In genomic region chr7:13989944-13990295, GRCh38 we compare ENCODE assay signal across 9 cellular contexts. TPM values are rescaled to one million over a fixed set of nuclear protein-coding genes. Genes with fewer than 3 reads are reported as not detected.
A peak's percentile ranks its signal among the peaks of the same experiment; 100 is the strongest.
DNase-seq lines count a peak whose midpoint lies in the region; ATAC-seq and TF ChIP-seq lines count a peak whose summit lies in the region.
"Had no signal": no experiment of that assay in that cellular context is flagged by ENCODE, and none has a peak within 500 bp of the region (broad histone marks: within the 10 kb centered on the region; RNA-seq: fewer than 3 reads in every experiment).

No MANE protein-coding gene starts in this region.

- peaks cover 0 to 3% (median 0%) of the 10 kb centered on the region in 7 donors for H3K9me3 Mint-ChIP-seq in CD4-positive, CD25-positive, alpha-beta regulatory T cell
- peaks cover 2% of the 10 kb centered on the region for H3K9me3 Mint-ChIP-seq in glutamatergic neuron (ENCODE audit: unreplicated experiment)
- H3K9me3 Mint-ChIP-seq: activated naive CD4-positive, alpha-beta T cell treated with anti-CD3 and anti-CD28 coated beads, Interleukin-2, amount 50 U/mL, for 24 hours had no signal

- TF ChIP-seq CTCF in esophagus squamous epithelium (IDR thresholded peaks at IDR 0.05) (no peak), omental fat pad (IDR thresholded peaks at IDR 0.05) (no peak), GM13977 (IDR thresholded peaks at IDR 0.05; ENCODE audit: extremely low read depth, insufficient read depth, missing control alignments) (no peak), glutamatergic neuron (IDR thresholded peaks at IDR 0.05; ENCODE audit: partially characterized antibody, unreplicated experiment) (no peak)

- H3K4me3 Mint-ChIP-seq in CD4-positive, CD25-positive, alpha-beta regulatory T cell = no peak overlapping the region
- no peak overlapping the region for H3K4me3 Mint-ChIP-seq in glutamatergic neuron (ENCODE audit: unreplicated experiment)
- H3K4me3 Mint-ChIP-seq: activated naive CD4-positive, alpha-beta T cell treated with anti-CD3 and anti-CD28 coated beads, Interleukin-2, amount 50 U/mL, for 24 hours had no signal

- intact Hi-C loops in esophagus squamous epithelium (cut with DNase I) = no loop called here

- no peak for DNase-seq in CD4-positive, CD25-positive, alpha-beta regulatory T cell
- DNase-seq in NCI-H748 (lab: John Stamatoyannopoulos, UW; ENCODE audit: unreplicated experiment) (peak; percentile 64), esophagus squamous epithelium (lab: John Stamatoyannopoulos, UW) (no peak), omental fat pad (ENCODE audit: low spot score) (no peak), GM13977 (ENCODE audit: low spot score) (no peak), glutamatergic neuron (no peak), ecto neural progenitor cell (ENCODE audit: low spot score) (no peak), COLO668 (lab: John Stamatoyannopoulos, UW; ENCODE audit: unreplicated experiment) (no peak)

- no peak overlapping the region for H3K27ac ChIP-seq in CD4-positive, CD25-positive, alpha-beta regulatory T cell (ENCODE audit: insufficient read depth, low read length, poor library complexity, severe bottlenecking)
- H3K27ac ChIP-seq in esophagus squamous epithelium = peak overlapping the region; percentile 68 to 90 (median 88)

- TF ChIP-seq POLR2A in esophagus squamous epithelium (IDR thresholded peaks at IDR 0.05) = no peak

- H3K36me3 ChIP-seq in CD4-positive, CD25-positive, alpha-beta regulatory T cell (ENCODE audit: control insufficient read depth, insufficient read depth, low read length) = no peaks in the 10 kb centered on the region
- no peaks in the 10 kb centered on the region for H3K36me3 ChIP-seq in esophagus squamous epithelium

- 2 to 5% methylated on average over 12 of the region's 13 CpGs for WGBS in esophagus squamous epithelium, 2 donors

- H3K4me1 Mint-ChIP-seq in CD4-positive, CD25-positive, alpha-beta regulatory T cell = no peaks in the 10 kb centered on the region
- peaks cover 7% of the 10 kb centered on the region for H3K4me1 Mint-ChIP-seq in glutamatergic neuron (ENCODE audit: low read depth, unreplicated experiment)
- H3K4me1 Mint-ChIP-seq: activated naive CD4-positive, alpha-beta T cell treated with anti-CD3 and anti-CD28 coated beads, Interleukin-2, amount 50 U/mL, for 24 hours had no signal

- H3K27me3 Mint-ChIP-seq in CD4-positive, CD25-positive, alpha-beta regulatory T cell = peaks cover 9% of the 10 kb centered on the region
- no peaks in the 10 kb centered on the region for H3K27me3 Mint-ChIP-seq in glutamatergic neuron (ENCODE audit: unreplicated experiment)

- peaks cover 6% of the 10 kb centered on the region for H3K27me3 ChIP-seq in CD4-positive, CD25-positive, alpha-beta regulatory T cell (ENCODE audit: control insufficient read depth, insufficient read depth, low read length)
- no peaks in the 10 kb centered on the region for H3K27me3 ChIP-seq in esophagus squamous epithelium

- no peak for ATAC-seq in CD4-positive, CD25-positive, alpha-beta regulatory T cell (ENCODE audit: low read depth in 2 of 2)
- peak; percentile 34 for ATAC-seq in omental fat pad (ENCODE audit: low FRiP score)

- H3K27ac Mint-ChIP-seq in CD4-positive, CD25-positive, alpha-beta regulatory T cell = no peak overlapping the region
- H3K27ac Mint-ChIP-seq in glutamatergic neuron (ENCODE audit: unreplicated experiment) = no peak overlapping the region
- H3K27ac Mint-ChIP-seq: activated naive CD4-positive, alpha-beta T cell treated with anti-CD3 and anti-CD28 coated beads, Interleukin-2, amount 50 U/mL, for 24 hours had no signal

- in situ Hi-C loops in GM13977 (cut with MboI; ENCODE audit: low pct_unique_long_range_greater_than_20kb, low sequenced_read_pairs, unreplicated experiment) = no loop called here

- no peaks in the 10 kb centered on the region for H3K9me3 ChIP-seq in CD4-positive, CD25-positive, alpha-beta regulatory T cell (ENCODE audit: control insufficient read depth in 2 of 2, low read length in 2 of 2)
- no peaks in the 10 kb centered on the region for H3K9me3 ChIP-seq in esophagus squamous epithelium

- no peaks in the 10 kb centered on the region for H3K36me3 Mint-ChIP-seq in CD4-positive, CD25-positive, alpha-beta regulatory T cell
- no peaks in the 10 kb centered on the region for H3K36me3 Mint-ChIP-seq in glutamatergic neuron (ENCODE audit: unreplicated experiment)
- H3K36me3 Mint-ChIP-seq: activated naive CD4-positive, alpha-beta T cell treated with anti-CD3 and anti-CD28 coated beads, Interleukin-2, amount 50 U/mL, for 24 hours had no signal

- H3K4me1 ChIP-seq in CD4-positive, CD25-positive, alpha-beta regulatory T cell (ENCODE audit: control insufficient read depth, insufficient read depth, low read length, poor library complexity, severe bottlenecking) = peaks cover 19% of the 10 kb centered on the region
- peaks cover 0 to 35% (median 0%) of the 10 kb centered on the region in 3 donors for H3K4me1 ChIP-seq in esophagus squamous epithelium

- H3K4me3 ChIP-seq in CD4-positive, CD25-positive, alpha-beta regulatory T cell (ENCODE audit: low read depth, low read length) = peak overlapping the region; percentile 64
- H3K4me3 ChIP-seq in esophagus squamous epithelium = peak overlapping the region; percentile 41 to 83 (median 72)

RNA-seq across cellular contexts. Expression of gene ETV1, which starts 0.5 kb away (rescaled TPM):
- total RNA-seq in CD4-positive, CD25-positive, alpha-beta regulatory T cell = 0.07 TPM
- 1 to 10 TPM in 1 of 4 donors, under 1 TPM in 2, not detected in 1; 0.15 to 1.2 (median 0.81) TPM for polyA plus RNA-seq in CD4-positive, CD25-positive, alpha-beta regulatory T cell
- total RNA-seq in esophagus squamous epithelium = 1 to 10 TPM in 2 of 4 donors, under 1 TPM in 2; 0.27 to 10.0 (median 1.6) TPM
- total RNA-seq in omental fat pad = 1 to 10 TPM; 1.3 to 8.8 (median 4.6) TPM
- total RNA-seq in glutamatergic neuron (ENCODE audit: unreplicated experiment) = 51.8 TPM
